ENCODE assay signal across 1 cellular context in the genomic region with DNA sequence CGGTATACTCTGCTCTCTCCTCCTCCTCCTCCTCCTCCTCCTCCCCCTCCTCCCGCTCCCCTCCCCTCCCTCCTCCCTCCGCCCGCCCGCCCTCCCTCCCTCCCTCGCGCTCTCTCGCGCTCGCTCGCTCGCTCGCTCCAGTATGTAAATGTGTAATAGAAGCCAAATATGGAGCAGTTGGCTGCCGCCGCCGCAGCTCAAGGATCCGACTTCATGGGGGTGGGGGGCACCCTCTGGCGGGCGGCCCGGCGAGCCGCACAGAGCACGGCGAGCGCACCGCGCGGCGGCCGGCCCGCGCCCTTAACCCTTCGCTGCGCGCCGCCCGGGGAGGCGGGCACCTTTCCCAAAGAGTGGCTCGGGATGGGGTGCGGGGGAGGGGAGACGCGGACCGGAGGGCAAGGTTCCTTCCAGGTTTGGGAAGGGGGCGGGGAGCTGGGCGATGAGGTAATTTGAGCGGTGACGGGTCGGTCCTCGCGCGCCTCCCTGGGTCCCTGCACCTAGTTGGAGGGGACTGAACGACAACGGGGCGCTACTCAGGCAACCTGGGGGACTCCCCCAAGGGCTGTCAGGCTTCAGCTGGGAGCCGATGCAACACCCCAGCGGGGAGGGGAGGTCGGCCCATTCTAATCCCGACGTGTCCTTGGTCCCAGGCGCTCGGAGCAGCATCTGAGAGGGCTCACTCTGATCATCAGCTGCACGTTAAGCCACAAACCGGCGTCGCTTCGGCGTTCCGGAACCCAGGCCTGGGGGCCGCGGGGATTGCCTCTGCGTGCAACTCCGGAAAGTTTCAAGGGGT.
A peak's percentile ranks its signal among the peaks of the same experiment; 100 is the strongest.
TF ChIP-seq lines count a peak whose summit lies in the region.

No MANE protein-coding gene starts in this region.

TF ChIP-seq in HEK293, 187 proteins besides CTCF, POLR2A, EP300 and RAD21 (continued from another document):
- no peak for TF ChIP-seq ZNF223 (tag by site-specific recombination; IDR thresholded peaks at IDR 0.05)
- no peak for TF ChIP-seq ZNF155 (tag by site-specific recombination; IDR thresholded peaks at IDR 0.05)
- TF ChIP-seq ZNF670 (tag by site-specific recombination; IDR thresholded peaks at IDR 0.05; ENCODE audit: low read depth), result no peak
- TF ChIP-seq SALL2 (tag by site-specific recombination; IDR thresholded peaks at IDR 0.05; ENCODE audit: borderline replicate concordance), result no peak
- TF ChIP-seq ZFP69B (tag by site-specific recombination; IDR thresholded peaks at IDR 0.05), result peak; percentile 64; the same call in 1 of the 2 replicates
- TF ChIP-seq BCL6B (tag by site-specific recombination; IDR thresholded peaks at IDR 0.05), result no peak
- TF ChIP-seq ZBTB1 (tag by site-specific recombination; IDR thresholded peaks at IDR 0.05), result no peak
- TF ChIP-seq ZNF133 (tag by site-specific recombination; IDR thresholded peaks at IDR 0.05), result no peak
- TF ChIP-seq, protein P1, sequence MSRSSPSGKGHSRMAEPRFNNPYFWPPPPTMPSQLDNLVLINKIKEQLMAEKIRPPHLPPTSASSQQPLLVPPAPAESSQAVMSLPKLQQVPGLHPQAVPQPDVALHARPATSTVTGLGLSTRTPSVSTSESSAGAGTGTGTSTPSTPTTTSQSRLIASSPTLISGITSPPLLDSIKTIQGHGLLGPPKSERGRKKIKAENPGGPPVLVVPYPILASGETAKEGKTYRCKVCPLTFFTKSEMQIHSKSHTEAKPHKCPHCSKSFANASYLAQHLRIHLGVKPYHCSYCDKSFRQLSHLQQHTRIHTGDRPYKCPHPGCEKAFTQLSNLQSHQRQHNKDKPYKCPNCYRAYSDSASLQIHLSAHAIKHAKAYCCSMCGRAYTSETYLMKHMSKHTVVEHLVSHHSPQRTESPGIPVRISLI (tag by site-specific recombination; IDR thresholded peaks at IDR 0.05), result no peak
- TF ChIP-seq, protein P2, sequence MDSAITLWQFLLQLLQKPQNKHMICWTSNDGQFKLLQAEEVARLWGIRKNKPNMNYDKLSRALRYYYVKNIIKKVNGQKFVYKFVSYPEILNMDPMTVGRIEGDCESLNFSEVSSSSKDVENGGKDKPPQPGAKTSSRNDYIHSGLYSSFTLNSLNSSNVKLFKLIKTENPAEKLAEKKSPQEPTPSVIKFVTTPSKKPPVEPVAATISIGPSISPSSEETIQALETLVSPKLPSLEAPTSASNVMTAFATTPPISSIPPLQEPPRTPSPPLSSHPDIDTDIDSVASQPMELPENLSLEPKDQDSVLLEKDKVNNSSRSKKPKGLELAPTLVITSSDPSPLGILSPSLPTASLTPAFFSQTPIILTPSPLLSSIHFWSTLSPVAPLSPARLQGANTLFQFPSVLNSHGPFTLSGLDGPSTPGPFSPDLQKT (IDR thresholded peaks at IDR 0.05; ENCODE audit: borderline replicate concordance, low read depth, low read length), result no peak
- TF ChIP-seq, protein P3, sequence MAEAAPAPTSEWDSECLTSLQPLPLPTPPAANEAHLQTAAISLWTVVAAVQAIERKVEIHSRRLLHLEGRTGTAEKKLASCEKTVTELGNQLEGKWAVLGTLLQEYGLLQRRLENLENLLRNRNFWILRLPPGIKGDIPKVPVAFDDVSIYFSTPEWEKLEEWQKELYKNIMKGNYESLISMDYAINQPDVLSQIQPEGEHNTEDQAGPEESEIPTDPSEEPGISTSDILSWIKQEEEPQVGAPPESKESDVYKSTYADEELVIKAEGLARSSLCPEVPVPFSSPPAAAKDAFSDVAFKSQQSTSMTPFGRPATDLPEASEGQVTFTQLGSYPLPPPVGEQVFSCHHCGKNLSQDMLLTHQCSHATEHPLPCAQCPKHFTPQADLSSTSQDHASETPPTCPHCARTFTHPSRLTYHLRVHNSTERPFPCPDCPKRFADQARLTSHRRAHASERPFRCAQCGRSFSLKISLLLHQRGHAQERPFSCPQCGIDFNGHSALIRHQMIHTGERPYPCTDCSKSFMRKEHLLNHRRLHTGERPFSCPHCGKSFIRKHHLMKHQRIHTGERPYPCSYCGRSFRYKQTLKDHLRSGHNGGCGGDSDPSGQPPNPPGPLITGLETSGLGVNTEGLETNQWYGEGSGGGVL (tag by site-specific recombination; IDR thresholded peaks at IDR 0.05), result peak; percentile 56
TF ChIP-seq in HEK293: peak in this region for 74.
